In the genomic region with DNA sequence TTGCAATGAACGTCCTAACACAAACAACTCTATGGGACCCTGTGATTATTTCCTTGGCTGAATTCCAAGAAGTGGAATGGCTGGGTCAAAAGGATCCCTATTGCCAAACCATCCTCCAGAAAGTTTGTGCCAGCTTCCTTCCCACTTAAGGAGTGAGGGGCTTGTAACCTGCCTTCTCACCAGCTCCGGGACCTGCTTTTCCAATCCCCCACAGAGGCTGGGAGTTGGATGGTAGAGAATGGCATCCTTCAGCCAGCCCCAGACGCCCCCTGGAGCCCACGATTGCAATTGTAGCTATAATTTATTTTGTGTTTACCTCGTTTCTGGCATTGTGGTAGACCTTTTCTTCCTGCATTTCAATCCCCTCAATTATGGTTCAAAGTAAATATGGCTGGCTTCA, we compare ENCODE assay signal across 9 cellular contexts. TPM values are rescaled to one million over a fixed set of nuclear protein-coding genes. Genes with fewer than 3 reads are reported as not detected.
DNase-seq lines count a peak whose midpoint lies in the region; ATAC-seq, FAIRE-seq and TF ChIP-seq lines count a peak whose summit lies in the region.
"Had no signal": no experiment of that assay in that cellular context is flagged by ENCODE, and none has a peak within 500 bp of the region (broad histone marks: within the 10 kb centered on the region; RNA-seq: fewer than 3 reads in every experiment).

No MANE protein-coding gene starts in this region.

- H3K56ac ChIP-seq in H1 (replicated peaks; ENCODE audit: insufficient read length, low read depth, low read length): no peak overlapping the region

- no peak for TF ChIP-seq EP300 in H1 (IDR thresholded peaks at IDR 0.05; ENCODE audit: borderline replicate concordance in 1 of 2, low read depth in 2 of 2, low read length in 2 of 2)

- H3K4me1 ChIP-seq in cardiac muscle cell (ENCODE audit: low read depth): no peaks in the 10 kb centered on the region
- H3K4me1 ChIP-seq in H1 (replicated peaks in 1 of 4; ENCODE audit: control insufficient read depth in 3 of 4, insufficient read depth in 4 of 4, low read length in 3 of 4): peaks cover 2 to 19% (median 4%) of the 10 kb centered on the region in 4 experiments; a peak in 5 of 7 replicates
- H3K4me1 ChIP-seq in aorta (ENCODE audit: control insufficient read depth in 1 of 2, insufficient read depth in 2 of 2, low read length in 2 of 2): no peaks in the 10 kb centered on the region

- no peak overlapping the region for H3K9ac ChIP-seq in H1 (replicated peaks in 1 of 4; ENCODE audit: extremely low read depth in 1 of 4, low read depth in 3 of 4, low read length in 3 of 4)

- no peak for TF ChIP-seq POLR2A in H1 (IDR thresholded peaks at IDR 0.05; ENCODE audit: control extremely low read depth in 1 of 2, low read depth in 2 of 2, low read length in 2 of 2)

- H2BK5ac ChIP-seq in H1 (ENCODE audit: low read depth, low read length): no peak overlapping the region

- 0 out of 2 replicates have a peak overlapping the region, but pooled peaks have one; percentile 49 for H2BK15ac ChIP-seq in H1 (ENCODE audit: low read length)

- H3K27me3 ChIP-seq in cardiac muscle cell: peaks cover 7% of the 10 kb centered on the region
- no peaks in the 10 kb centered on the region for H3K27me3 ChIP-seq in H1 (replicated peaks in 1 of 4; ENCODE audit: control insufficient read depth in 3 of 4, extremely low read depth in 1 of 4, insufficient read depth in 3 of 4, low read length in 3 of 4)
- H3K27me3 ChIP-seq in aorta (ENCODE audit: control insufficient read depth in 1 of 2, insufficient read depth in 2 of 2, low read length in 1 of 2): no peaks in the 10 kb centered on the region

- intact Hi-C loops in Right ventricle myocardium superior (cut with DNase I): no loop called here
- intact Hi-C loops in aorta (cut with DNase I): loop anchor here (5.0 to 10.0 kb wide), 2 partner anchors 166 to 594 kb away; no protein-coding TSS in a partner anchor

- H3K4me3 ChIP-seq in cardiac muscle cell: no peak overlapping the region
- no peak overlapping the region for H3K4me3 ChIP-seq in H1 (ENCODE audit: extremely low read depth in 1 of 4, insufficient read depth in 2 of 4, low read depth in 3 of 4, low read length in 4 of 4)
- no peak overlapping the region for H3K4me3 ChIP-seq in aorta (ENCODE audit: low read length in 2 of 2)

- H3K14ac ChIP-seq in H1 (ENCODE audit: insufficient read length): no peak overlapping the region

- H3K4me2 ChIP-seq in H1 (ENCODE audit: insufficient read depth in 1 of 2, low read depth in 2 of 2, low read length in 2 of 2): no peak overlapping the region

- no peak overlapping the region for H4K91ac ChIP-seq in H1 (replicated peaks; ENCODE audit: insufficient read length, low read length)

- no peak overlapping the region for H3K23ac ChIP-seq in H1 (ENCODE audit: insufficient read length)

- no peak for ATAC-seq in Right ventricle myocardium superior (ENCODE audit: poor library complexity)
- no peak for ATAC-seq in GM18502 (IDR thresholded peaks at IDR 0.05; ENCODE audit: poor library complexity, unreplicated experiment)
- ATAC-seq in HG03442 (IDR thresholded peaks at IDR 0.05; ENCODE audit: unreplicated experiment): no peak
- no peak for ATAC-seq in aorta (ENCODE audit: low FRiP score)

- H4K8ac ChIP-seq in H1 (ENCODE audit: extremely low read depth, insufficient read depth, low read length): no peak overlapping the region

- no peaks in the 10 kb centered on the region for H4K20me1 ChIP-seq in H1 (replicated peaks in 1 of 2; ENCODE audit: control insufficient read depth in 1 of 2, insufficient read depth in 2 of 2, low read length in 2 of 2)

- FAIRE-seq in H1 (lab: Jason Lieb, UNC): peak; percentile 39

- POLR2A ChIA-PET in H1 (lab: Charles Lee; ENCODE audit: partially characterized antibody): interaction anchor here (0.7 to 1.0 kb wide), 2 partner anchors 8 to 11 kb away, joined by 3 read pairs; no protein-coding TSS in a partner anchor

- no peak overlapping the region for H2AK5ac ChIP-seq in H1 (ENCODE audit: low read depth, low read length)

- CTCF ChIA-PET in H1 (lab: Charles Lee; ENCODE audit: partially characterized antibody): interaction anchor here (0.6 to 52.5 kb wide), 40 partner anchors 8 to 280 kb away, joined by 3 to 1490 read pairs (median 6); a partner anchor contains a TSS

- no peak overlapping the region for H3K4ac ChIP-seq in H1 (replicated peaks; ENCODE audit: insufficient read length, low read depth, low read length)

- no peaks in the 10 kb centered on the region for H3K23me2 ChIP-seq in H1 (ENCODE audit: low read depth, low read length)

- H2AFZ ChIP-seq in H1 (ENCODE audit: low read length): no peak overlapping the region

- TF ChIP-seq CTCF in cardiac muscle cell (IDR thresholded peaks at IDR 0.05; ENCODE audit: low read depth, low read length): peak; percentile 70
- TF ChIP-seq CTCF in H1 (IDR thresholded peaks at IDR 0.05; ENCODE audit: control extremely low read depth in 1 of 3, insufficient read depth in 1 of 3, low read depth in 1 of 3, low read length in 3 of 3): peak; percentile 75 to 81 (median 76)

- no peak overlapping the region for H3K18ac ChIP-seq in H1 (ENCODE audit: extremely low read depth, low read length)

- H3K79me1 ChIP-seq in H1 (ENCODE audit: low read depth, low read length): no peaks in the 10 kb centered on the region

- no peaks in the 10 kb centered on the region for H3K79me2 ChIP-seq in H1 (ENCODE audit: control insufficient read depth in 1 of 2, insufficient read depth in 2 of 2, low read length in 2 of 2)

- 32% methylated on average over 5 of the region's 5 CpGs; no CpG with 5 or more reads in 1 of the 2 experiments for WGBS in H1 (ENCODE audit: extremely low coverage in 1 of 2, insufficient coverage in 1 of 2, insufficient read length in 1 of 2, insufficient replicate concordance in 2 of 2, low coverage in 1 of 2, low lambda C conversion rate in 2 of 2, missing lambda C conversion rate in 1 of 2), 2 experiments
- WGBS in aorta, 2 donors: 2 to 3% methylated on average over 5 of the region's 5 CpGs

- peak; percentile 33 to 43 for DNase-seq in cardiac muscle cell (ENCODE audit: low read depth in 1 of 2, low spot score in 1 of 2)
- no peak for DNase-seq in Right ventricle myocardium superior
- peak; percentile 23 for DNase-seq in NCI-H345 treated with DMSO at 0.1 percent for 48 hours (lab: John Stamatoyannopoulos, UW; ENCODE audit: unreplicated experiment)
- peak in 1 of 2 experiments; percentile 84 for DNase-seq in H1 (ENCODE audit: low read depth in 1 of 2, low spot score in 2 of 2)
- peak; percentile 55 for DNase-seq in superior temporal gyrus (ENCODE audit: extremely low spot score)
- DNase-seq in aorta: no peak

- H2BK20ac ChIP-seq in H1 (ENCODE audit: low read length): no peak overlapping the region

- H4K5ac ChIP-seq in H1 (ENCODE audit: insufficient read length, low read depth, low read length): no peak overlapping the region

- H3K27ac ChIP-seq in cardiac muscle cell (no peak overlapping the region), H1 (ENCODE audit: low read depth, low read length) (no peak overlapping the region), aorta (ENCODE audit: low read depth in 1 of 2, low read length in 2 of 2) (no peak overlapping the region)

- H3K36me3 ChIP-seq in cardiac muscle cell (no peaks in the 10 kb centered on the region), H1 (ENCODE audit: control insufficient read depth in 2 of 4, insufficient read depth in 4 of 4, low read length in 3 of 4) (no peaks in the 10 kb centered on the region), aorta (ENCODE audit: control insufficient read depth in 1 of 2, insufficient read depth in 2 of 2, low read length in 1 of 2) (no peaks in the 10 kb centered on the region)

- peak; percentile 59 to 70 for TF ChIP-seq RAD21 in H1 (IDR thresholded peaks at IDR 0.05 in 1 of 2, conservative IDR thresholded peaks at IDR 0.05 in 1 of 2; ENCODE audit: low read depth in 2 of 2, low read length in 2 of 2)

- no peaks in the 10 kb centered on the region for H3K9me3 ChIP-seq in cardiac muscle cell (ENCODE audit: low read depth)
- H3K9me3 ChIP-seq in H1 (ENCODE audit: insufficient read depth in 2 of 2, low read depth in 1 of 2, low read length in 1 of 2): no peaks in the 10 kb centered on the region
- H3K9me3 ChIP-seq in aorta (ENCODE audit: control insufficient read depth, low read length): peaks cover 2% of the 10 kb centered on the region

- H2BK12ac ChIP-seq in H1 (ENCODE audit: low read depth, low read length): no peak overlapping the region

- H2BK120ac ChIP-seq in H1 (replicated peaks; ENCODE audit: low read depth, low read length): no peak overlapping the region

RNA-seq across cellular contexts. Expression of a gene that starts 9.7 kb away (rescaled TPM):
- 0.12 and 0.25 TPM in 2 replicates for total RNA-seq in cardiac muscle cell
- polyA plus RNA-seq in cardiac muscle cell: 0.10 TPM in 1 of 2 replicates, not detected in the other
- total RNA-seq in Right ventricle myocardium superior: not detected
- 55.2 and 59.3 TPM in 2 replicates for total RNA-seq in H1 (2021; fragmentation: NEBNext Ultra II Directional; extraction: Animal tissue kit (Norgen Biotek cat#: 25700))
- polyA plus RNA-seq in H1 (2011; rRNA removed): 23.8 and 30.7 TPM in 2 replicates
- polyA plus RNA-seq in H1 (2011; cell fraction: cytosol; rRNA removed): 20.3 TPM
- polyA plus RNA-seq in H1 (2011; cell fraction: nucleus; rRNA removed): 28.0 TPM
- 45.5 to 55.8 TPM (median 50.5 TPM) in 4 replicates for polyA plus RNA-seq in H1 (2012, experiment 1 of 2)
- polyA plus RNA-seq in H1 (2012, experiment 2 of 2): 46.2 TPM
- 62.0 TPM for polyA plus RNA-seq in H1 (2013, experiment 1 of 2)
- 72.6 TPM for polyA plus RNA-seq in H1 (2013, experiment 2 of 2)
- polyA minus RNA-seq in H1 (2011; rRNA and poly(A)+ RNA removed): 23.4 and 26.4 TPM in 2 replicates
- polyA minus RNA-seq in H1 (2011; cell fraction: cytosol; rRNA and poly(A)+ RNA removed): 10.2 TPM
- polyA minus RNA-seq in H1 (2011; cell fraction: nucleus; rRNA and poly(A)+ RNA removed): 11.5 TPM
- not detected for total RNA-seq in aorta
- polyA plus RNA-seq in aorta: not detected
- total RNA-seq: renal cortical epithelial cell had no signal

RNA-seq across cellular contexts. Expression of a gene that starts 30.4 kb away (rescaled TPM):
- 0.36 and 0.74 TPM in 2 replicates for total RNA-seq in cardiac muscle cell
- 0.80 and 1.1 TPM in 2 replicates for polyA plus RNA-seq in cardiac muscle cell
- 2.9 TPM for total RNA-seq in Right ventricle myocardium superior
- 7.0 and 7.6 TPM in 2 replicates for total RNA-seq in H1 (2021; fragmentation: NEBNext Ultra II Directional; extraction: Animal tissue kit (Norgen Biotek cat#: 25700))
- polyA plus RNA-seq in H1 (2011; rRNA removed): 3.0 and 3.7 TPM in 2 replicates
- polyA plus RNA-seq in H1 (2011; cell fraction: cytosol; rRNA removed): 3.6 TPM
- 7.8 TPM for polyA plus RNA-seq in H1 (2011; cell fraction: nucleus; rRNA removed)
- polyA plus RNA-seq in H1 (2012, experiment 1 of 2): 4.5 to 6.5 TPM (median 5.4 TPM) in 4 replicates
- polyA plus RNA-seq in H1 (2012, experiment 2 of 2): 2.4 TPM
- polyA plus RNA-seq in H1 (2013, experiment 1 of 2): 7.3 TPM
- polyA plus RNA-seq in H1 (2013, experiment 2 of 2): 6.9 TPM
- 6.0 and 7.1 TPM in 2 replicates for polyA minus RNA-seq in H1 (2011; rRNA and poly(A)+ RNA removed)
- polyA minus RNA-seq in H1 (2011; cell fraction: cytosol; rRNA and poly(A)+ RNA removed): 4.5 TPM
- 7.2 TPM for polyA minus RNA-seq in H1 (2011; cell fraction: nucleus; rRNA and poly(A)+ RNA removed)
- total RNA-seq in aorta: under 1 TPM; 0.06 to 0.26 TPM
- polyA plus RNA-seq in aorta: under 1 TPM in 1 of 2 donors, not detected in 1; 0.13 TPM

RNA-seq across cellular contexts. Expression of a gene that starts 53.2 kb away (rescaled TPM):
- total RNA-seq in cardiac muscle cell: 31.3 and 35.3 TPM in 2 replicates
- polyA plus RNA-seq in cardiac muscle cell: 16.4 and 16.5 TPM in 2 replicates
- total RNA-seq in Right ventricle myocardium superior: 64.1 TPM
- total RNA-seq in H1 (2021; fragmentation: NEBNext Ultra II Directional; extraction: Animal tissue kit (Norgen Biotek cat#: 25700)): 31.7 and 32.7 TPM in 2 replicates
- polyA plus RNA-seq in H1 (2011; rRNA removed): 13.3 and 13.9 TPM in 2 replicates
- 19.8 TPM for polyA plus RNA-seq in H1 (2011; cell fraction: cytosol; rRNA removed)
- polyA plus RNA-seq in H1 (2011; cell fraction: nucleus; rRNA removed): 14.3 TPM
- polyA plus RNA-seq in H1 (2012, experiment 1 of 2): 12.0 to 17.1 TPM (median 16.7 TPM) in 4 replicates
- 2.0 TPM for polyA plus RNA-seq in H1 (2012, experiment 2 of 2)
- 15.9 TPM for polyA plus RNA-seq in H1 (2013, experiment 1 of 2)
- 15.4 TPM for polyA plus RNA-seq in H1 (2013, experiment 2 of 2)
- polyA minus RNA-seq in H1 (2011; rRNA and poly(A)+ RNA removed): 41.1 and 42.1 TPM in 2 replicates
- polyA minus RNA-seq in H1 (2011; cell fraction: cytosol; rRNA and poly(A)+ RNA removed): 17.5 TPM
- 15.8 TPM for polyA minus RNA-seq in H1 (2011; cell fraction: nucleus; rRNA and poly(A)+ RNA removed)
- total RNA-seq in aorta: 10 to 100 TPM; 23.1 to 24.4 TPM
- polyA plus RNA-seq in aorta: 10 to 100 TPM in 1 of 2 donors, 1 to 10 TPM in 1; 8.1 to 11.0 TPM

Comparison
In these comparisons a context has a peak if more than half of its experiments do, and no peak if none do; other contexts are left out.
1. DNase-seq: peak in cardiac muscle cell (2 of 2), NCI-H345 treated with DMSO at 0.1 percent for 48 hours (single experiment) and superior temporal gyrus (single experiment); none in Right ventricle myocardium superior (single experiment) and aorta (0 of 2).
2. RNA of a gene that starts 9.7 kb away (total RNA-seq): 55.2 to 59.3 TPM in H1; 0.12 to 0.25 TPM in cardiac muscle cell, not detected in aorta and not detected in Right ventricle myocardium superior (single experiment); every median in the first group is over 10 times any median in the second.